8 cellular contexts compared by ENCODE assay signal in the genomic region with DNA sequence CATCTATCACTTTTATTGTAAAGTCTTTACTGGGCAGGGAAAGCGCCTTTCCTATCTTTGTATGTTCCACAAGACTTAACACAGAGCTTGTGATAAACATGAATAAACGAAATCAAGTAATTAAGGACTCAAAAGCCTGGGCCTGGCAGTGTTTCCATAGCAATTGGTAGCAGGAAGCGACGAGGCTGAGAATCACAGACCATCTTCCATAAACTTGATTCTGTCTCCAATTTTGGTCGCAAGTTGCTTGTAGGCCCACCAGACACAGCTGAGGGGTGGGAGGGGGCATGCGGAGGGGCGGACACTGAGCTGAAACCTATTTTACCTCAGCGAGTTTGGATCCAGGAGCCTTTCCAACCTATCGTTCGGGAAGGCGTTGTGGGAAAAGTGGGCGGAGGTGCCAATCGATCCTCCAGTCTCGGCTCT.
DNase-seq lines count a peak whose midpoint lies in the region; ATAC-seq and TF ChIP-seq lines count a peak whose summit lies in the region.

No MANE protein-coding gene starts in this region.

- no peak for ATAC-seq in HG03097 (IDR thresholded peaks at IDR 0.05; ENCODE audit: low FRiP score, unreplicated experiment)
- ATAC-seq in HG03521 (IDR thresholded peaks at IDR 0.05; ENCODE audit: unreplicated experiment): no peak
- ATAC-seq in HG03457 (IDR thresholded peaks at IDR 0.05; ENCODE audit: unreplicated experiment): no peak

- H3K9ac ChIP-seq in OCI-LY3 (ENCODE audit: low read length) (peak overlapping the region; percentile 90), endocrine pancreas (ENCODE audit: control insufficient read depth, insufficient read depth, low read length) (peak overlapping the region; percentile 82)

- H3K36me3 Mint-ChIP-seq in T-helper 1 cell treated with Interleukin-12 subunit alpha and Interleukin-12 subunit beta and Interleukin-4 antibody, amounts not matched to agents 30 μg/mL and 1 μg/mL, for 36 hours (ENCODE audit: low read depth): no peaks in the 10 kb centered on the region

- H3K9me3 ChIP-seq in OCI-LY3 (ENCODE audit: insufficient read depth, low read length) (no peaks in the 10 kb centered on the region), endocrine pancreas (ENCODE audit: control insufficient read depth, low read length) (no peaks in the 10 kb centered on the region), neuron (ENCODE audit: low read length) (no peaks in the 10 kb centered on the region)

- H3K4me1 ChIP-seq in OCI-LY3 (ENCODE audit: low read length) (peaks cover 10% of the 10 kb centered on the region), endocrine pancreas (ENCODE audit: control insufficient read depth, insufficient read depth, low read length) (no peaks in the 10 kb centered on the region), neuron (ENCODE audit: insufficient read depth, low read length) (peaks cover 6% of the 10 kb centered on the region)

- H3K27ac Mint-ChIP-seq in T-helper 1 cell treated with Interleukin-12 subunit alpha and Interleukin-12 subunit beta and Interleukin-4 antibody, amounts not matched to agents 30 μg/mL and 1 μg/mL, for 36 hours: no peak overlapping the region

- peaks cover 9% of the 10 kb centered on the region for H3K4me1 Mint-ChIP-seq in T-helper 1 cell treated with Interleukin-12 subunit alpha and Interleukin-12 subunit beta and Interleukin-4 antibody, amounts not matched to agents 30 μg/mL and 1 μg/mL, for 36 hours (ENCODE audit: low read depth)

- H3K36me3 ChIP-seq in OCI-LY3 (replicated peaks; ENCODE audit: low read depth, low read length) (no peaks in the 10 kb centered on the region), endocrine pancreas (ENCODE audit: control insufficient read depth, insufficient read depth, low read length) (no peaks in the 10 kb centered on the region), neuron (ENCODE audit: insufficient read depth, low read length) (no peaks in the 10 kb centered on the region)

- 0 out of 2 replicates have a peak overlapping the region, but pooled peaks have one; percentile 54 for H3K27ac ChIP-seq in OCI-LY3 (ENCODE audit: low read length)

- H3K27me3 ChIP-seq in OCI-LY3 (ENCODE audit: low read depth, low read length) (0 out of 2 replicates have a peak, but pooled peaks cover 4% of the 10 kb centered on the region), endocrine pancreas (ENCODE audit: control insufficient read depth, insufficient read depth, low read length) (no peaks in the 10 kb centered on the region), neuron (ENCODE audit: insufficient read depth, low read length) (peaks cover 17% of the 10 kb centered on the region)

- peaks cover 19% of the 10 kb centered on the region for H3K27me3 Mint-ChIP-seq in T-helper 1 cell treated with Interleukin-12 subunit alpha and Interleukin-12 subunit beta and Interleukin-4 antibody, amounts not matched to agents 30 μg/mL and 1 μg/mL, for 36 hours (ENCODE audit: low read depth)

- H3K4me3 Mint-ChIP-seq in T-helper 1 cell treated with Interleukin-12 subunit alpha and Interleukin-12 subunit beta and Interleukin-4 antibody, amounts not matched to agents 30 μg/mL and 1 μg/mL, for 36 hours: peak overlapping the region; percentile 96

- peak overlapping the region; percentile 96 for H3K4me2 ChIP-seq in OCI-LY3 (ENCODE audit: low read length)

- no peak for TF ChIP-seq CTCF in OCI-LY3 (IDR thresholded peaks at IDR 0.05; ENCODE audit: low read depth, low read length)

- H2AFZ ChIP-seq in OCI-LY3 (ENCODE audit: low read depth, low read length): peak overlapping the region; percentile 84; the same call in 1 of the 2 replicates
- H2AFZ ChIP-seq in neuron (ENCODE audit: low read depth, low read length): peak overlapping the region; percentile 74

- H4K20me1 ChIP-seq in OCI-LY3 (ENCODE audit: insufficient read depth, low read length): no peaks in the 10 kb centered on the region

- no peak for DNase-seq in T-helper 1 cell

- H3K79me2 ChIP-seq in OCI-LY3 (ENCODE audit: low read length): no peaks in the 10 kb centered on the region

- peak overlapping the region; percentile 89 for H3K4me3 ChIP-seq in OCI-LY3 (ENCODE audit: low read length)
- peak overlapping the region; percentile 75 for H3K4me3 ChIP-seq in endocrine pancreas (ENCODE audit: control insufficient read depth, insufficient read depth, low read length)
- peak overlapping the region; percentile 66 for H3K4me3 ChIP-seq in neuron (ENCODE audit: low read length)

- no peaks in the 10 kb centered on the region for H3K9me3 Mint-ChIP-seq in T-helper 1 cell treated with Interleukin-12 subunit alpha and Interleukin-12 subunit beta and Interleukin-4 antibody, amounts not matched to agents 30 μg/mL and 1 μg/mL, for 36 hours
